Comparison of ENCODE assay signal across 20 cellular contexts in genomic region chr6:30129270-30129669, GRCh38. TPM values are rescaled to one million over a fixed set of nuclear protein-coding genes. Genes with fewer than 3 reads are reported as not detected.
DNase-seq lines count a peak whose midpoint lies in the region; ATAC-seq and TF ChIP-seq lines count a peak whose summit lies in the region.
"Had no signal": no experiment of that assay in that cellular context is flagged by ENCODE, and none has a peak within 500 bp of the region (broad histone marks: within the 10 kb centered on the region; RNA-seq: fewer than 3 reads in every experiment).

No MANE protein-coding gene starts in this region.

- no peak for DNase-seq in activated CD4-positive, CD25-positive, alpha-beta regulatory T cell (lab: John Stamatoyannopoulos, UW)
- DNase-seq in Caco-2: no peak
- DNase-seq in OCI-M1 (lab: John Stamatoyannopoulos, UW): peak; percentile 12
- DNase-seq in esophagus squamous epithelium (lab: John Stamatoyannopoulos, UW): no peak
- DNase-seq in NOMO-1 treated with DMSO at 0.1 percent for 48 hours (lab: John Stamatoyannopoulos, UW; ENCODE audit: unreplicated experiment): no peak
- DNase-seq in osteoblast (ENCODE audit: insufficient read length, low spot score, missing footprints): no peak
- DNase-seq: BE2C; CD4-positive, alpha-beta memory T cell; DMS79 treated with DMSO at 0.1 percent for 48 hours; NCI-H187 treated with DMSO at 0.1 percent for 48 hours; NCI-H446; NCI-H82 had no signal

- H3K79me2 ChIP-seq in osteoblast (ENCODE audit: insufficient read depth, low read length): no peaks in the 10 kb centered on the region

- H3K9ac ChIP-seq in mucosa of rectum (ENCODE audit: low read depth in 1 of 2, low read length in 2 of 2): no peak overlapping the region

- H3K4me1 ChIP-seq in Caco-2: peaks cover 25% of the 10 kb centered on the region
- peaks cover 10 to 19% of the 10 kb centered on the region in 2 donors for H3K4me1 ChIP-seq in mucosa of rectum (ENCODE audit: control insufficient read depth in 2 of 2, insufficient read depth in 2 of 2, low read length in 2 of 2)
- peaks cover 6 to 28% (median 10%) of the 10 kb centered on the region in 3 donors for H3K4me1 ChIP-seq in esophagus squamous epithelium
- peaks cover 3% of the 10 kb centered on the region for H3K4me1 ChIP-seq in osteoblast (ENCODE audit: insufficient read depth, low read length)
- H3K4me1 ChIP-seq: BE2C had no signal

- peaks cover 22% of the 10 kb centered on the region for H3K4me1 Mint-ChIP-seq in Caco-2 (ENCODE audit: low read depth, unreplicated experiment)

- POLR2A ChIA-PET in Caco-2 (lab: Charles Lee): interaction anchor here (0.6 kb wide), 1 partner anchor 27 kb away, joined by 3 read pairs; no protein-coding TSS in a partner anchor

- intact Hi-C loops in Caco-2 (cut with micrococcal nuclease; ENCODE audit: unreplicated experiment): no loop called here
- intact Hi-C loops in esophagus squamous epithelium (cut with DNase I): no loop called here

- no peaks in the 10 kb centered on the region for H3K27me3 Mint-ChIP-seq in Caco-2 (ENCODE audit: insufficient read depth, unreplicated experiment)

- TF ChIP-seq CTCF in Caco-2 (IDR thresholded peaks at IDR 0.05; ENCODE audit: insufficient read depth in 1 of 2, low read depth in 1 of 2, low read length in 1 of 2, severe bottlenecking in 1 of 2, unreplicated experiment in 1 of 2) (no peak), esophagus squamous epithelium (IDR thresholded peaks at IDR 0.05) (no peak), osteoblast (IDR thresholded peaks at IDR 0.05; ENCODE audit: extremely low read depth, low read depth, low read length) (no peak)

- CTCF ChIA-PET in Caco-2 (lab: Charles Lee): interaction anchor here (8.2 kb wide), 1 partner anchor 26 kb away, joined by 236 read pairs; no protein-coding TSS in a partner anchor

- H3K9me3 ChIP-seq in Caco-2 (no peaks in the 10 kb centered on the region), mucosa of rectum (ENCODE audit: control insufficient read depth in 2 of 2, low read length in 2 of 2) (no peaks in the 10 kb centered on the region), esophagus squamous epithelium (no peaks in the 10 kb centered on the region), osteoblast (ENCODE audit: low read depth, low read length) (no peaks in the 10 kb centered on the region)
- H3K9me3 ChIP-seq: BE2C, HAP-1 had no signal

- H3K4me3 ChIP-seq in Caco-2 (ENCODE audit: low read depth, low read length) (no peak overlapping the region), mucosa of rectum (ENCODE audit: low read length in 2 of 2) (peak overlapping the region in 1 of 2 donors; percentile 54), esophagus squamous epithelium (no peak overlapping the region), osteoblast (ENCODE audit: insufficient read depth, low read length) (no peak overlapping the region)
- H3K4me3 ChIP-seq: HAP-1 had no signal

- H2AFZ ChIP-seq in osteoblast (ENCODE audit: low read length): no peak overlapping the region

- no peaks in the 10 kb centered on the region for H3K36me3 Mint-ChIP-seq in Caco-2 (ENCODE audit: insufficient read depth, unreplicated experiment)
- H3K36me3 Mint-ChIP-seq: CD4-positive, alpha-beta memory T cell had no signal

- peak overlapping the region; percentile 71 for H3K27ac Mint-ChIP-seq in Caco-2 (ENCODE audit: unreplicated experiment)
- H3K27ac Mint-ChIP-seq: CD4-positive, alpha-beta memory T cell had no signal

- no peak overlapping the region for H3K4me2 ChIP-seq in osteoblast (ENCODE audit: insufficient read depth, low read length)

- H3K27ac ChIP-seq in mucosa of rectum (ENCODE audit: low read depth in 2 of 2, low read length in 2 of 2) (peak overlapping the region; percentile 33 to 79), esophagus squamous epithelium (no peak overlapping the region), osteoblast (ENCODE audit: low read depth, low read length) (no peak overlapping the region)
- H3K27ac ChIP-seq: 22Rv1 had no signal

- ATAC-seq in activated CD4-positive, CD25-positive, alpha-beta regulatory T cell treated with anti-CD3 and anti-CD28 coated beads, Interleukin-2, amount 50 U/mL, for 24 hours: peak; percentile 63 to 65
- ATAC-seq: Panc1, Right ventricle myocardium inferior had no signal

- TSS peak; percentile 92 for BruUV-seq in Caco-2 (replicated peaks; lab: Mats Ljungman, UMichigan)

- no peaks in the 10 kb centered on the region for H3K9me3 Mint-ChIP-seq in Caco-2 (ENCODE audit: unreplicated experiment)
- H3K9me3 Mint-ChIP-seq: CD4-positive, alpha-beta memory T cell had no signal

- H3K4me3 Mint-ChIP-seq in Caco-2 (ENCODE audit: unreplicated experiment): peak overlapping the region; percentile 55
- H3K4me3 Mint-ChIP-seq: CD4-positive, alpha-beta memory T cell had no signal

- H4K20me1 ChIP-seq in osteoblast (ENCODE audit: insufficient read depth, low read length): no peaks in the 10 kb centered on the region

- H3K36me3 ChIP-seq in Caco-2 (ENCODE audit: control insufficient read depth, insufficient read depth, low read length) (no peaks in the 10 kb centered on the region), mucosa of rectum (ENCODE audit: control insufficient read depth in 2 of 2, insufficient read depth in 2 of 2, low read length in 2 of 2) (no peaks in the 10 kb centered on the region), esophagus squamous epithelium (no peaks in the 10 kb centered on the region), osteoblast (ENCODE audit: insufficient read depth, low read length) (no peaks in the 10 kb centered on the region)
- H3K36me3 ChIP-seq: BE2C, HAP-1 had no signal

- WGBS in esophagus squamous epithelium, 2 donors: 58 to 68% methylated on average over 4 of the region's 4 CpGs

- no peak for TF ChIP-seq POLR2A in esophagus squamous epithelium (IDR thresholded peaks at IDR 0.05)

- H3K27me3 ChIP-seq in Caco-2 (replicated peaks; ENCODE audit: control insufficient read depth, insufficient read depth, low read length) (no peaks in the 10 kb centered on the region), mucosa of rectum (ENCODE audit: control insufficient read depth in 2 of 2, insufficient read depth in 2 of 2, low read length in 2 of 2) (peaks cover 0 to 11% of the 10 kb centered on the region in 2 donors), esophagus squamous epithelium (peaks cover 0 to 88% (median 23%) of the 10 kb centered on the region in 4 donors), osteoblast (ENCODE audit: insufficient read depth, low read length) (peaks cover 83% of the 10 kb centered on the region)

RNA-seq across cellular contexts. Expression of gene TRIM40, which starts 6.7 kb away (rescaled TPM):
- total RNA-seq in Caco-2 (2022) (not detected in 2 replicates), esophagus squamous epithelium (not detected), osteoblast (not detected in 2 replicates)
- total RNA-seq: CD4-positive, alpha-beta memory T cell; G401; LHCN-M2; Right ventricle myocardium inferior had no signal

RNA-seq across cellular contexts. Expression of gene TRIM31, which starts 16.4 kb away (rescaled TPM):
- total RNA-seq in Caco-2 (2022) (0.70 and 0.74 TPM in 2 replicates), esophagus squamous epithelium (under 1 TPM in 1 of 4 donors, not detected in 3; 0.23 TPM), osteoblast (not detected in 2 replicates)
- total RNA-seq: G401, LHCN-M2, Right ventricle myocardium inferior had no signal

RNA-seq across cellular contexts. Expression of gene TRIM10, which starts 31.7 kb away (rescaled TPM):
- total RNA-seq in Caco-2 (2022) (0.95 and 1.4 TPM in 2 replicates), esophagus squamous epithelium (not detected), osteoblast (not detected in 2 replicates)
- total RNA-seq: CD4-positive, alpha-beta memory T cell; G401; LHCN-M2; Right ventricle myocardium inferior had no signal

RNA-seq across cellular contexts. Expression of gene TRIM15, which starts 34.1 kb away (rescaled TPM):
- total RNA-seq in Caco-2 (2022) (5.2 and 6.9 TPM in 2 replicates), esophagus squamous epithelium (not detected), osteoblast (not detected in 2 replicates)
- total RNA-seq: CD4-positive, alpha-beta memory T cell; G401; LHCN-M2; Right ventricle myocardium inferior had no signal

RNA-seq across cellular contexts. Expression of gene RNF39, which starts 53.7 kb away (rescaled TPM):
- total RNA-seq in Caco-2 (2022) (0.23 and 0.37 TPM in 2 replicates), esophagus squamous epithelium (10 to 100 TPM in 1 of 4 donors, 1 to 10 TPM in 3; 3.1 to 11.4 (median 9.2) TPM), osteoblast (not detected in 2 replicates)
- total RNA-seq: CD4-positive, alpha-beta memory T cell; G401; LHCN-M2; Right ventricle myocardium inferior had no signal

Comparison
In these comparisons a context has a peak if more than half of its experiments do, and no peak if none do; other contexts are left out.
1. H3K27ac ChIP-seq: peak in mucosa of rectum (2 of 2); none in esophagus squamous epithelium (0 of 4) and osteoblast (single experiment).